9 cellular contexts compared by ENCODE assay signal in the genomic region with DNA sequence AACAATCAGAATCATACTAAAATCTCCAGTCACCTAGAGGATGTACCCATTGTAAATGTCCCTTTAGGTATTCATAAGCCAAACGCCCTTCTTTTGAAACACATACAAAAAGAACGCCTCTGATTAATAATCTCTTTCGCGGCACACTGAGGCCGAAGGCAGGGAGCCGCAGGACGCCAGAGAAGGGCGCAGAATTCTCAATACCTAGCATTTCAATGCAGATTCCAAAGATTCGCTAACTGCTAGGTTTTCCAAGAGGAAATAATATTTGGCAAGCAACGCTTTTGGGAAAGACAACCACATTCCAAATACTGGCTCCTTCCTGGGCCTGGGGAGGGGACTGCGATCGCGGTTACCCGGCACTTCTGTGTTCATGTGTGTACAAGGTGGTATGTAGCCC.
DNase-seq lines count a peak whose midpoint lies in the region; ATAC-seq and TF ChIP-seq lines count a peak whose summit lies in the region.
"Had no signal": no experiment of that assay in that cellular context is flagged by ENCODE, and none has a peak within 500 bp of the region (broad histone marks: within the 10 kb centered on the region; RNA-seq: fewer than 3 reads in every experiment).

No MANE protein-coding gene starts in this region.

- H3K27ac Mint-ChIP-seq in WTC11, result no peak overlapping the region
- H3K27ac Mint-ChIP-seq in activated T-helper 17 cell treated with anti-CD3 and anti-CD28 coated beads, Interleukin-2, amount 50 U/mL, for 72 hours, result no peak overlapping the region
- H3K27ac Mint-ChIP-seq: activated CD4-positive, alpha-beta T cell treated with anti-CD3 and anti-CD28 coated beads for 36 hours had no signal

- H3K36me3 Mint-ChIP-seq in WTC11, result no peaks in the 10 kb centered on the region
- H3K36me3 Mint-ChIP-seq in activated T-helper 17 cell treated with anti-CD3 and anti-CD28 coated beads, Interleukin-2, amount 50 U/mL, for 72 hours (ENCODE audit: low read depth), result peaks cover 12% of the 10 kb centered on the region

- peak overlapping the region; percentile 77 for H3K27ac ChIP-seq in 22Rv1

- H3K9me3 Mint-ChIP-seq in WTC11, result no peaks in the 10 kb centered on the region
- H3K9me3 Mint-ChIP-seq in activated T-helper 17 cell treated with anti-CD3 and anti-CD28 coated beads, Interleukin-2, amount 50 U/mL, for 72 hours, result peaks cover 3% of the 10 kb centered on the region

- peaks cover 98% of the 10 kb centered on the region for H3K27me3 Mint-ChIP-seq in WTC11 (ENCODE audit: low read depth)
- peaks cover 64% of the 10 kb centered on the region for H3K27me3 Mint-ChIP-seq in activated T-helper 17 cell treated with anti-CD3 and anti-CD28 coated beads, Interleukin-2, amount 50 U/mL, for 72 hours

- peak overlapping the region; percentile 60 for H3K4me3 Mint-ChIP-seq in WTC11
- no peak overlapping the region for H3K4me3 Mint-ChIP-seq in activated T-helper 17 cell treated with anti-CD3 and anti-CD28 coated beads, Interleukin-2, amount 50 U/mL, for 72 hours

- no peak for ATAC-seq in WTC11
- ATAC-seq in activated T-helper 17 cell treated with anti-CD3 and anti-CD28 coated beads, Interleukin-2, amount 50 U/mL, for 72 hours (replicated peaks), result no peak

- CTCF ChIA-PET in WTC11 (lab: Charles Lee), result interaction anchor here (0.6 to 3.0 kb wide), 15 partner anchors 7 to 909 kb away, joined by 3 to 35 read pairs (median 4); no protein-coding TSS in a partner anchor

- DNase-seq in G401 (ENCODE audit: low spot score) (peak; percentile 46), WTC11 (ENCODE audit: low spot score) (no peak), medulla oblongata (ENCODE audit: extremely low spot score) (peak; percentile 26), DMS53 (lab: John Stamatoyannopoulos, UW) (no peak), activated gamma-delta T cell (lab: John Stamatoyannopoulos, UW) (no peak), ACHN (no peak)

- in situ Hi-C loops in G401 (cut with HindIII; ENCODE audit: low sequenced_read_pairs), result loop anchor here (25.0 kb wide), 1 partner anchor 542 kb away; no protein-coding TSS in a partner anchor
- in situ Hi-C loops in ACHN (cut with HindIII; ENCODE audit: low pct_ligation_motif_present, low pct_unique_long_range_greater_than_20kb, low sequenced_read_pairs), result no loop called here

- TF ChIP-seq CTCF in 22Rv1 (IDR thresholded peaks at IDR 0.05) (no peak), WTC11 (IDR thresholded peaks at IDR 0.05) (no peak)

- peaks cover 56% of the 10 kb centered on the region for H3K4me1 Mint-ChIP-seq in WTC11
- peaks cover 13% of the 10 kb centered on the region for H3K4me1 Mint-ChIP-seq in activated T-helper 17 cell treated with anti-CD3 and anti-CD28 coated beads, Interleukin-2, amount 50 U/mL, for 72 hours

- POLR2A ChIA-PET in WTC11 (lab: Charles Lee), result interaction anchor here (1.2 kb wide), 1 partner anchor 8 kb away, joined by 4 read pairs; no protein-coding TSS in a partner anchor

TF ChIP-seq in WTC11, 78 proteins besides CTCF, POLR2A, EP300 and RAD21:
- TF ChIP-seq, protein P1, sequence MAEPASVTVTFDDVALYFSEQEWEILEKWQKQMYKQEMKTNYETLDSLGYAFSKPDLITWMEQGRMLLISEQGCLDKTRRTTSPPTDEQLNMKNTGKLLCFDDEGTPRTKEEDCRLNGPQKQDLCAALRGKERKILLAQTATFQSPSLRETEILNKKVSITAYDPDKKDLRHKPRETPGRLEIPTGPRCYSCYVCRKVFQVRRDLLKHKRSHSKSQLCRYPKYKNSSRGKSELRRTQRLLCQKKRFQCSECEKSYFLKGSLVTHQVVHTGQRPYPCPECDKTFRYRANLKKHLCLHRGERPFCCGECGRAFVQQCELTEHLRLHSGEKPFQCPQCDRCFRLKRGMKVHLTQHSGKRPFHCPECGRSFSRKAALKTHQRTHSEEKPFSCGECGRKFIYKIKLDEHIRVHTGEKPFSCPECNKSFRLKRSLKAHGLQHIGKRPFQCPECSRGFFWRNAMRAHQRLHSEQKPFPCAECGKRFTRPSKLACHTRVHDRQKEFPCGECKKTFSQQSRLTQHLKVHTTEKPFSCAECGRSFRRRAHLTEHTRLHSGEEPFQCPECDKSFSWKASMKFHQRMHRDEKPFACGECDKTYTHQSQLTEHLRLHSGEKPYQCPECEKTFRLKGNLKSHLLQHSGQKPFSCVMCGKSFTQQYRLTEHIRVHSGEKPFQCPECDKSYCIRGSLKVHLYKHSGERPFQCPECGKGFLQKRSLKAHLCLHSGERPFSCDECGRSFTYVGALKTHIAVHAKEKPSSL (CRISPR knock-in tag; conservative IDR thresholded peaks at IDR 0.05), result no peak
- TF ChIP-seq FOXP1 (CRISPR knock-in tag; IDR thresholded peaks at IDR 0.05; ENCODE audit: borderline replicate concordance) (no peak), PREB (CRISPR knock-in tag; IDR thresholded peaks at IDR 0.05; ENCODE audit: borderline replicate concordance) (no peak), MAX (CRISPR knock-in tag; IDR thresholded peaks at IDR 0.05) (no peak), SOX15 (CRISPR knock-in tag; IDR thresholded peaks at IDR 0.05) (no peak), GRHL2 (CRISPR knock-in tag; IDR thresholded peaks at IDR 0.05; ENCODE audit: insufficient replicate concordance, severe bottlenecking) (no peak), ZNF396 (CRISPR knock-in tag; IDR thresholded peaks at IDR 0.05; ENCODE audit: borderline replicate concordance) (no peak), MXD4 (CRISPR knock-in tag; IDR thresholded peaks at IDR 0.05; ENCODE audit: borderline replicate concordance) (no peak)
- TF ChIP-seq, protein P2, sequence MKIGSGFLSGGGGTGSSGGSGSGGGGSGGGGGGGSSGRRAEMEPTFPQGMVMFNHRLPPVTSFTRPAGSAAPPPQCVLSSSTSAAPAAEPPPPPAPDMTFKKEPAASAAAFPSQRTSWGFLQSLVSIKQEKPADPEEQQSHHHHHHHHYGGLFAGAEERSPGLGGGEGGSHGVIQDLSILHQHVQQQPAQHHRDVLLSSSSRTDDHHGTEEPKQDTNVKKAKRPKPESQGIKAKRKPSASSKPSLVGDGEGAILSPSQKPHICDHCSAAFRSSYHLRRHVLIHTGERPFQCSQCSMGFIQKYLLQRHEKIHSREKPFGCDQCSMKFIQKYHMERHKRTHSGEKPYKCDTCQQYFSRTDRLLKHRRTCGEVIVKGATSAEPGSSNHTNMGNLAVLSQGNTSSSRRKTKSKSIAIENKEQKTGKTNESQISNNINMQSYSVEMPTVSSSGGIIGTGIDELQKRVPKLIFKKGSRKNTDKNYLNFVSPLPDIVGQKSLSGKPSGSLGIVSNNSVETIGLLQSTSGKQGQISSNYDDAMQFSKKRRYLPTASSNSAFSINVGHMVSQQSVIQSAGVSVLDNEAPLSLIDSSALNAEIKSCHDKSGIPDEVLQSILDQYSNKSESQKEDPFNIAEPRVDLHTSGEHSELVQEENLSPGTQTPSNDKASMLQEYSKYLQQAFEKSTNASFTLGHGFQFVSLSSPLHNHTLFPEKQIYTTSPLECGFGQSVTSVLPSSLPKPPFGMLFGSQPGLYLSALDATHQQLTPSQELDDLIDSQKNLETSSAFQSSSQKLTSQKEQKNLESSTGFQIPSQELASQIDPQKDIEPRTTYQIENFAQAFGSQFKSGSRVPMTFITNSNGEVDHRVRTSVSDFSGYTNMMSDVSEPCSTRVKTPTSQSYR (CRISPR knock-in tag; IDR thresholded peaks at IDR 0.05), result no peak

Comparison
In these comparisons a context has a peak if more than half of its experiments do, and no peak if none do; other contexts are left out.
1. DNase-seq: peak in G401 (single experiment) and medulla oblongata (single experiment); none in WTC11 (single experiment), DMS53 (single experiment), activated gamma-delta T cell (single experiment) and ACHN (single experiment).